11 cellular contexts compared by ENCODE assay signal in genomic region chr20:9154464-9155024, GRCh38.
"Had no signal": no experiment of that assay in that cellular context is flagged by ENCODE, and none has a peak within 500 bp of the region (broad histone marks: within the 10 kb centered on the region; RNA-seq: fewer than 3 reads in every experiment).

No MANE protein-coding gene starts in this region.

- H3K36me3 ChIP-seq: HAP-1 had no signal

- H3K4me2 ChIP-seq: GM23338 had no signal

- DNase-seq: GM23248, GOT3, H7, H9, HCEC 1CT, HFFc6 had no signal

- ATAC-seq: GM23338, HCT116 had no signal

- H2AFZ ChIP-seq: GM23248, GM23338 had no signal

- FAIRE-seq: H1, H54 had no signal

- H3K9me3 ChIP-seq: HAP-1 had no signal

- H3K4me3 ChIP-seq: GM23248, GM23338, HAP-1 had no signal

- H3K27ac ChIP-seq: GM23248 had no signal

- H3K9ac ChIP-seq: GM23248 had no signal
